Comparison of ENCODE assay signal across 20 cellular contexts in genomic region chr20:35503281-35503680, GRCh38. TPM values are rescaled to one million over a fixed set of nuclear protein-coding genes. Genes with fewer than 3 reads are reported as not detected.
A peak's percentile ranks its signal among the peaks of the same experiment; 100 is the strongest.
DNase-seq lines count a peak whose midpoint lies in the region; ATAC-seq and TF ChIP-seq lines count a peak whose summit lies in the region.
"Had no signal": no experiment of that assay in that cellular context is flagged by ENCODE, and none has a peak within 500 bp of the region (broad histone marks: within the 10 kb centered on the region; RNA-seq: fewer than 3 reads in every experiment).

No MANE protein-coding gene starts in this region.

- H3K4me3 Mint-ChIP-seq in CD4-positive, CD25-positive, alpha-beta regulatory T cell: no peak overlapping the region
- H3K4me3 Mint-ChIP-seq in central memory CD8-positive, alpha-beta T cell: no peak overlapping the region
- peak overlapping the region; percentile 28 for H3K4me3 Mint-ChIP-seq in natural killer cell

- peaks cover 94% of the 10 kb centered on the region for H3K36me3 ChIP-seq in CD4-positive, CD25-positive, alpha-beta regulatory T cell (ENCODE audit: control insufficient read depth, insufficient read depth, low read length)

- peak overlapping the region; percentile 28 to 65 (median 64) for H3K27ac Mint-ChIP-seq in CD4-positive, CD25-positive, alpha-beta regulatory T cell
- H3K27ac Mint-ChIP-seq in central memory CD8-positive, alpha-beta T cell (ENCODE audit: low read depth): peak overlapping the region; percentile 96
- peak overlapping the region; percentile 71 to 74 for H3K27ac Mint-ChIP-seq in natural killer cell

- no peak overlapping the region for H3K27ac ChIP-seq in CD4-positive, CD25-positive, alpha-beta regulatory T cell (ENCODE audit: insufficient read depth, low read length, poor library complexity, severe bottlenecking)
- H3K27ac ChIP-seq: PC-9 had no signal

- intact Hi-C loops in natural killer cell (cut with micrococcal nuclease): no loop called here

- no peak for TF ChIP-seq CTCF in natural killer cell (IDR thresholded peaks at IDR 0.05)

- no peak for DNase-seq in CD4-positive, CD25-positive, alpha-beta regulatory T cell
- DNase-seq in D341Med (ENCODE audit: low spot score): peak; percentile 15
- no peak for DNase-seq in central memory CD8-positive, alpha-beta T cell (ENCODE audit: low spot score in 2 of 2)
- DNase-seq in natural killer cell: no peak
- no peak for DNase-seq in activated gamma-delta T cell (lab: John Stamatoyannopoulos, UW)
- DNase-seq in NCI-H2227 treated with DMSO at 0.1 percent for 48 hours (lab: John Stamatoyannopoulos, UW): no peak
- DNase-seq: ACHN, AML-193, Calu3, GDM1, GOT3, NCI-H1436, NCI-H2029, NCI-H2171 treated with DMSO at 0.1 percent for 48 hours, NCI-H510A treated with DMSO at 0.1 percent for 48 hours, NCI-H82, PC-9 had no signal

- ATAC-seq in CD4-positive, CD25-positive, alpha-beta regulatory T cell (ENCODE audit: low read depth in 2 of 2): no peak
- ATAC-seq in central memory CD8-positive, alpha-beta T cell (replicated peaks; ENCODE audit: extremely low read depth, poor library complexity, severe bottlenecking): no peak
- ATAC-seq in natural killer cell (no peak), HG02884 (IDR thresholded peaks at IDR 0.05; ENCODE audit: unreplicated experiment) (no peak)
- ATAC-seq: K562 had no signal

- peaks cover 69% of the 10 kb centered on the region for H3K36me3 Mint-ChIP-seq in CD4-positive, CD25-positive, alpha-beta regulatory T cell
- H3K36me3 Mint-ChIP-seq in central memory CD8-positive, alpha-beta T cell (ENCODE audit: insufficient read depth): peaks cover 69% of the 10 kb centered on the region
- H3K36me3 Mint-ChIP-seq in natural killer cell: peaks cover 36% of the 10 kb centered on the region

- no peaks in the 10 kb centered on the region for H3K27me3 ChIP-seq in CD4-positive, CD25-positive, alpha-beta regulatory T cell (ENCODE audit: control insufficient read depth, insufficient read depth, low read length)

- no peak overlapping the region for H3K4me3 ChIP-seq in CD4-positive, CD25-positive, alpha-beta regulatory T cell (ENCODE audit: low read depth, low read length)
- H3K4me3 ChIP-seq: K562, PC-9 had no signal

- H3K4me1 Mint-ChIP-seq in CD4-positive, CD25-positive, alpha-beta regulatory T cell: peaks cover 5 to 33% (median 31%) of the 10 kb centered on the region in 4 donors
- H3K4me1 Mint-ChIP-seq in central memory CD8-positive, alpha-beta T cell: peaks cover 54% of the 10 kb centered on the region
- peaks cover 66% of the 10 kb centered on the region in 2 donors for H3K4me1 Mint-ChIP-seq in natural killer cell

- H3K9me3 Mint-ChIP-seq in CD4-positive, CD25-positive, alpha-beta regulatory T cell: no peaks in the 10 kb centered on the region
- H3K9me3 Mint-ChIP-seq in central memory CD8-positive, alpha-beta T cell: no peaks in the 10 kb centered on the region
- H3K9me3 Mint-ChIP-seq in natural killer cell: no peaks in the 10 kb centered on the region

- no peaks in the 10 kb centered on the region for H3K27me3 Mint-ChIP-seq in CD4-positive, CD25-positive, alpha-beta regulatory T cell
- no peaks in the 10 kb centered on the region for H3K27me3 Mint-ChIP-seq in central memory CD8-positive, alpha-beta T cell
- no peaks in the 10 kb centered on the region for H3K27me3 Mint-ChIP-seq in natural killer cell (ENCODE audit: low read depth in 2 of 2)

- H3K9me3 ChIP-seq in CD4-positive, CD25-positive, alpha-beta regulatory T cell (ENCODE audit: control insufficient read depth in 2 of 2, low read length in 2 of 2): no peaks in the 10 kb centered on the region

- H3K4me1 ChIP-seq in CD4-positive, CD25-positive, alpha-beta regulatory T cell (ENCODE audit: control insufficient read depth, insufficient read depth, low read length, poor library complexity, severe bottlenecking): peaks cover 8% of the 10 kb centered on the region

RNA-seq across cellular contexts. Expression of gene C20orf173, which starts 26.2 kb away (rescaled TPM):
- not detected for total RNA-seq in CD4-positive, CD25-positive, alpha-beta regulatory T cell
- not detected for polyA plus RNA-seq in CD4-positive, CD25-positive, alpha-beta regulatory T cell
- not detected for total RNA-seq in natural killer cell
- total RNA-seq: Calu3, K562, PC-9, SK-MEL-5 had no signal
- polyA plus RNA-seq: K562 had no signal

RNA-seq across cellular contexts. Expression of gene ERGIC3, which starts 38.6 kb away (rescaled TPM):
- total RNA-seq in CD4-positive, CD25-positive, alpha-beta regulatory T cell: 132 TPM
- polyA plus RNA-seq in CD4-positive, CD25-positive, alpha-beta regulatory T cell: 100 to 1,000 TPM; 121 to 138 (median 131) TPM
- 100 to 1,000 TPM; 128 to 130 (median 129) TPM for total RNA-seq in natural killer cell

RNA-seq across cellular contexts. Expression of gene CEP250, which starts 47.9 kb away (rescaled TPM):
- 64.1 TPM for total RNA-seq in CD4-positive, CD25-positive, alpha-beta regulatory T cell
- 1 to 10 TPM; 4.7 to 5.3 (median 4.9) TPM for polyA plus RNA-seq in CD4-positive, CD25-positive, alpha-beta regulatory T cell
- 10 to 100 TPM; 61.5 to 91.8 (median 80.8) TPM for total RNA-seq in natural killer cell
